10 cellular contexts compared by ENCODE assay signal in genomic region chr3:177351757-177352158, GRCh38.
DNase-seq lines count a peak whose midpoint lies in the region; ATAC-seq and TF ChIP-seq lines count a peak whose summit lies in the region.
"Had no signal": no experiment of that assay in that cellular context is flagged by ENCODE, and none has a peak within 500 bp of the region (broad histone marks: within the 10 kb centered on the region; RNA-seq: fewer than 3 reads in every experiment).

No MANE protein-coding gene starts in this region.

- H3K4me1 ChIP-seq in ovary (ENCODE audit: insufficient read depth) = no peaks in the 10 kb centered on the region

- TF ChIP-seq POLR2A in ovary (IDR thresholded peaks at IDR 0.05) = no peak

- intact Hi-C loops in ovary (cut with DNase I) = loop anchor here in 1 of 4 donors (10.0 kb wide), 1 partner anchor 307 kb away; no protein-coding TSS in a partner anchor

- H3K36me3 Mint-ChIP-seq in activated T-cell treated with anti-CD3 and anti-CD28 coated beads, Interleukin-2, amount 50 U/mL, for 4 hours (ENCODE audit: insufficient read depth) = no peaks in the 10 kb centered on the region
- H3K36me3 Mint-ChIP-seq in IgD-negative memory B cell = peaks cover 3% of the 10 kb centered on the region

- no peak overlapping the region for H3K4me3 ChIP-seq in ovary

- H3K27ac ChIP-seq in ovary = no peak overlapping the region

- H3K36me3 ChIP-seq in ovary = no peaks in the 10 kb centered on the region

- 93 to 99% (median 96%) methylated on average over 3 of the region's 3 CpGs for WGBS in ovary, 3 donors

- H3K27me3 Mint-ChIP-seq in activated T-cell treated with anti-CD3 and anti-CD28 coated beads, Interleukin-2, amount 50 U/mL, for 4 hours (ENCODE audit: low read depth) = no peaks in the 10 kb centered on the region
- no peaks in the 10 kb centered on the region for H3K27me3 Mint-ChIP-seq in IgD-negative memory B cell

- TF ChIP-seq EP300 in ovary (IDR thresholded peaks at IDR 0.05) = no peak

- no peak for TF ChIP-seq CTCF in ovary (IDR thresholded peaks at IDR 0.05)

- no peak for DNase-seq in activated T-cell treated with anti-CD3 and anti-CD28 coated beads, Interleukin-2, amount 50 U/mL, for 4 hours
- DNase-seq in activated T-cell treated with anti-CD3 and anti-CD28 coated beads, Interleukin-2, amount 50 U/mL, for 1 hour = no peak
- DNase-seq in stimulated activated naive CD8-positive, alpha-beta T cell treated with anti-CD3 and anti-CD28 coated beads, Interleukin-15, Interleukin-2, amounts not matched to agents 100 U/mL and 50 U/mL, for 24 hours = no peak
- no peak for DNase-seq in ovary
- DNase-seq in iPS-NIHi11 (ENCODE audit: low spot score) = no peak
- DNase-seq in cortex of kidney (lab: John Stamatoyannopoulos, UW) = no peak
- DNase-seq: activated CD4-positive, alpha-beta T cell treated with anti-CD3 and anti-CD28 coated beads, Interleukin-2, amount 50 U/mL, for 1 hour; NCI-H510A treated with DMSO at 0.1 percent for 48 hours had no signal

- no peaks in the 10 kb centered on the region for H3K9me3 ChIP-seq in ovary

- no peaks in the 10 kb centered on the region for H3K27me3 ChIP-seq in ovary

- ATAC-seq in activated T-cell treated with anti-CD3 and anti-CD28 coated beads, Interleukin-2, amount 50 U/mL, for 4 hours = peak; percentile 93 to 94
- peak; percentile 97 for ATAC-seq in HG02642 (IDR thresholded peaks at IDR 0.05; ENCODE audit: poor library complexity, unreplicated experiment)
- ATAC-seq in stimulated activated naive CD8-positive, alpha-beta T cell treated with anti-CD3 and anti-CD28 coated beads, Interleukin-15, Interleukin-2, amounts not matched to agents 100 U/mL and 50 U/mL, for 24 hours = peak; percentile 93

- H3K9me3 Mint-ChIP-seq in activated T-cell treated with anti-CD3 and anti-CD28 coated beads, Interleukin-2, amount 50 U/mL, for 4 hours = no peaks in the 10 kb centered on the region
- no peaks in the 10 kb centered on the region for H3K9me3 Mint-ChIP-seq in IgD-negative memory B cell

- no peak overlapping the region for H3K4me3 Mint-ChIP-seq in activated T-cell treated with anti-CD3 and anti-CD28 coated beads, Interleukin-2, amount 50 U/mL, for 4 hours
- H3K4me3 Mint-ChIP-seq in IgD-negative memory B cell = peak overlapping the region; percentile 11 to 76 (median 26)

- peak overlapping the region; percentile 50 to 80 (median 63) for H3K27ac Mint-ChIP-seq in IgD-negative memory B cell

- peaks cover 23% of the 10 kb centered on the region for H3K4me1 Mint-ChIP-seq in activated T-cell treated with anti-CD3 and anti-CD28 coated beads, Interleukin-2, amount 50 U/mL, for 4 hours (ENCODE audit: low read depth)
- H3K4me1 Mint-ChIP-seq in IgD-negative memory B cell = peaks cover 35 to 64% (median 46%) of the 10 kb centered on the region in 3 donors
